8 cellular contexts compared by ENCODE assay signal in genomic region chr19:7919681-7920519, GRCh38. TPM values are rescaled to one million over a fixed set of nuclear protein-coding genes. Genes with fewer than 3 reads are reported as not detected.
DNase-seq lines count a peak whose midpoint lies in the region; ATAC-seq and TF ChIP-seq lines count a peak whose summit lies in the region.

Gene SNAPC2, plus strand, starts transcription at chr19:7920338. Its CDS starts 29 bp downstream, at chr19:7920367.

- POLR2A ChIA-PET in Panc1 (lab: Charles Lee), result interaction anchor here (0.5 to 1.1 kb wide), 4 partner anchors 18 to 731 kb away, joined by 4 to 19 read pairs (median 8); no protein-coding TSS in a partner anchor

- H3K4me1 ChIP-seq in Panc1 (ENCODE audit: control insufficient read depth, insufficient read depth, low read length), result peaks cover 20% of the 10 kb centered on the region

- no peaks in the 10 kb centered on the region for H3K9me3 Mint-ChIP-seq in activated T-cell treated with anti-CD3 and anti-CD28 coated beads, Interleukin-2, amount 50 U/mL, for 4 hours

- intact Hi-C loops in Panc1 (cut with micrococcal nuclease; ENCODE audit: unreplicated experiment), result no loop called here

- H3K9me3 ChIP-seq in Panc1 (ENCODE audit: control insufficient read depth, insufficient read depth, low read depth, low read length), result no peaks in the 10 kb centered on the region

- no peaks in the 10 kb centered on the region for H3K27me3 ChIP-seq in Panc1 (ENCODE audit: control insufficient read depth, insufficient read depth, low read length)

- no peaks in the 10 kb centered on the region for H3K36me3 Mint-ChIP-seq in activated T-cell treated with anti-CD3 and anti-CD28 coated beads, Interleukin-2, amount 50 U/mL, for 4 hours (ENCODE audit: insufficient read depth)

- TSS peak; percentile 65 for BruUV-seq in Panc1 (replicated peaks; lab: Mats Ljungman, UMichigan)

- in situ Hi-C loops in Panc1 (cut with HindIII; ENCODE audit: low pct_unique_long_range_greater_than_20kb, low sequenced_read_pairs), result no loop called here

- peaks cover 42% of the 10 kb centered on the region for H3K4me1 Mint-ChIP-seq in activated T-cell treated with anti-CD3 and anti-CD28 coated beads, Interleukin-2, amount 50 U/mL, for 4 hours (ENCODE audit: low read depth)

- no peaks in the 10 kb centered on the region; the same call in 1 of the 2 replicates for H3K36me3 ChIP-seq in Panc1 (ENCODE audit: control insufficient read depth, insufficient read depth, low read length)

- H3K4me3 Mint-ChIP-seq in activated T-cell treated with anti-CD3 and anti-CD28 coated beads, Interleukin-2, amount 50 U/mL, for 4 hours, result peak within 1 kb of the TSS; percentile 86

- DNase-seq in DMS114 treated with DMSO at 0.1 percent for 48 hours (lab: John Stamatoyannopoulos, UW; ENCODE audit: unreplicated experiment) (peak; percentile 74), KG1 (lab: John Stamatoyannopoulos, UW) (peak; percentile 81), Panc1 (ENCODE audit: low read depth, low spot score) (no peak), myocyte (ENCODE audit: low read depth) (peak; percentile 95)
- peak; percentile 96 for DNase-seq in activated T-cell treated with anti-CD3 and anti-CD28 coated beads, Interleukin-2, amount 50 U/mL, for 4 hours
- DNase-seq in stimulated activated CD8-positive, alpha-beta memory T cell treated with anti-CD3 and anti-CD28 coated beads, Interleukin-7, amount 100 ng/mL, for 4 hours (ENCODE audit: low read depth in 2 of 2), result peak; percentile 93

- H3K27ac ChIP-seq in Panc1 (ENCODE audit: low read length), result peak within 1 kb of the TSS; percentile 94

- CTCF ChIA-PET in Panc1 (lab: Charles Lee), result interaction anchor here (0.6 to 2.0 kb wide), 5 partner anchors 10 to 203 kb away, joined by 3 to 7 read pairs (median 6); no protein-coding TSS in a partner anchor

- H3K27me3 Mint-ChIP-seq in activated T-cell treated with anti-CD3 and anti-CD28 coated beads, Interleukin-2, amount 50 U/mL, for 4 hours (ENCODE audit: low read depth), result peaks cover 29% of the 10 kb centered on the region

- H3K4me3 ChIP-seq in Panc1 (ENCODE audit: low read depth in 2 of 2, low read length in 2 of 2), result peak within 1 kb of the TSS; percentile 61 to 65

- TF ChIP-seq CTCF in Panc1 (IDR thresholded peaks at IDR 0.05), result no peak

- peak; percentile 54 for ATAC-seq in GM21576 (IDR thresholded peaks at IDR 0.05; ENCODE audit: unreplicated experiment)
- ATAC-seq in Panc1, result peak; percentile 62
- ATAC-seq in activated T-cell treated with anti-CD3 and anti-CD28 coated beads, Interleukin-2, amount 50 U/mL, for 4 hours, result peak; percentile 70 to 72
- peak; percentile 60 for ATAC-seq in esophagus mucosa

RNA-seq across cellular contexts. Expression of gene SNAPC2, which starts in this region (rescaled TPM):
- 63.0 TPM for total RNA-seq in Panc1 (2021; ENCODE audit: unreplicated experiment)
- polyA plus RNA-seq in Panc1 (2012; ENCODE audit: insufficient read length), result 64.0 TPM
- 10 to 100 TPM; 16.7 to 20.0 (median 18.8) TPM for total RNA-seq in activated T-cell treated with anti-CD3 and anti-CD28 coated beads, Interleukin-2, amount 50 U/mL, for 4 hours
- total RNA-seq in esophagus mucosa, result 7.9 TPM
- total RNA-seq in myocyte, result 21.5 and 27.5 TPM in 2 replicates
- polyA plus RNA-seq in myocyte (2012), result 17.3 TPM
